ENCODE assay signal across 17 cellular contexts in genomic region chr13:51147732-51148131, GRCh38. TPM values are rescaled to one million over a fixed set of nuclear protein-coding genes. Genes with fewer than 3 reads are reported as not detected.
A peak's percentile ranks its signal among the peaks of the same experiment; 100 is the strongest.
DNase-seq lines count a peak whose midpoint lies in the region; ATAC-seq and TF ChIP-seq lines count a peak whose summit lies in the region.
"Had no signal": no experiment of that assay in that cellular context is flagged by ENCODE, and none has a peak within 500 bp of the region (broad histone marks: within the 10 kb centered on the region; RNA-seq: fewer than 3 reads in every experiment).

No MANE protein-coding gene starts in this region.

- H4K20me1 ChIP-seq in IMR-90 (ENCODE audit: insufficient read depth, low read length): no peaks in the 10 kb centered on the region

- no peak overlapping the region for H4K91ac ChIP-seq in IMR-90 (ENCODE audit: insufficient read depth, low read depth, low read length)
- H4K91ac ChIP-seq in trophoblast cell (ENCODE audit: low read depth, low read length): no peak overlapping the region

- H2BK5ac ChIP-seq in IMR-90 (ENCODE audit: low read depth, low read length, poor library complexity, severe bottlenecking): no peak overlapping the region
- no peak overlapping the region for H2BK5ac ChIP-seq in trophoblast cell (ENCODE audit: low read depth, low read length, poor library complexity)

- H2AK5ac ChIP-seq in IMR-90 (ENCODE audit: low read depth, low read length) (no peak overlapping the region), trophoblast cell (ENCODE audit: low read length) (no peak overlapping the region)

- TF ChIP-seq POLR2A in IMR-90 (IDR thresholded peaks at IDR 0.05; ENCODE audit: low read depth, low read length) (no peak), tibial nerve (IDR thresholded peaks at IDR 0.05) (no peak)

- no peaks in the 10 kb centered on the region for H3K4me1 Mint-ChIP-seq in CD4-positive, alpha-beta T cell (ENCODE audit: low read depth)
- H3K4me1 Mint-ChIP-seq: CD4-positive, alpha-beta memory T cell had no signal

- H2BK120ac ChIP-seq in IMR-90 (ENCODE audit: low read depth, low read length) (no peak overlapping the region), trophoblast cell (ENCODE audit: insufficient read depth, low read length, poor library complexity) (no peak overlapping the region)

- H3K4me3 Mint-ChIP-seq in CD4-positive, alpha-beta T cell: no peak overlapping the region
- H3K4me3 Mint-ChIP-seq: CD4-positive, alpha-beta memory T cell had no signal

- H3K27me3 Mint-ChIP-seq in CD4-positive, alpha-beta T cell: peaks cover 15% of the 10 kb centered on the region

- no peak for DNase-seq in CD4-positive, alpha-beta T cell
- DNase-seq in IMR-90 (no peak), ecto neural progenitor cell (ENCODE audit: low spot score) (peak; percentile 13), lower lobe of right lung (no peak), G401 (ENCODE audit: low spot score) (no peak), tibial nerve (ENCODE audit: low spot score in 2 of 2) (no peak), trophoblast cell (no peak)
- DNase-seq: Calu3, NCI-H187, NCI-H510A, SJCRH30 had no signal

- no peak overlapping the region for H2BK20ac ChIP-seq in IMR-90 (ENCODE audit: low read depth, low read length)

- H4K12ac ChIP-seq in trophoblast cell (ENCODE audit: low read depth, low read length): no peak overlapping the region

- no peak for ATAC-seq in CD4-positive, alpha-beta T cell (ENCODE audit: poor library complexity)
- ATAC-seq in IMR-90 (ENCODE audit: low read depth) (no peak), lower lobe of right lung (peak; percentile 16 to 18), GM19455 (IDR thresholded peaks at IDR 0.05; ENCODE audit: unreplicated experiment) (no peak)
- ATAC-seq: GM12878 had no signal

- no peaks in the 10 kb centered on the region for H3K79me2 ChIP-seq in trophoblast cell (ENCODE audit: control insufficient read depth, insufficient read depth, low read length, poor library complexity)

- H3K27ac ChIP-seq in CD4-positive, alpha-beta T cell (ENCODE audit: low read depth, low read length): no peak overlapping the region
- H3K27ac ChIP-seq in IMR-90 (ENCODE audit: insufficient read depth, low read length): no peak overlapping the region
- no peak overlapping the region for H3K27ac ChIP-seq in lower lobe of right lung
- no peak overlapping the region for H3K27ac ChIP-seq in tibial nerve
- H3K27ac ChIP-seq in trophoblast cell (ENCODE audit: low read depth, low read length): no peak overlapping the region
- H3K27ac ChIP-seq: SJCRH30 had no signal

- in situ Hi-C loops in IMR-90 (cut with MboI; ENCODE audit: low sequenced_read_pairs) (loop anchor here (25.0 kb wide), 1 partner anchor 965 kb away; no protein-coding TSS in a partner anchor), G401 (cut with HindIII; ENCODE audit: low sequenced_read_pairs) (no loop called here)

- WGBS in IMR-90 (ENCODE audit: extremely low coverage in 2 of 2, insufficient read length in 1 of 2), 2 experiments: no CpG with 5 or more reads among the region's 7 CpGs
- 63 to 73% methylated on average over 7 of the region's 7 CpGs for WGBS in tibial nerve, 2 donors
- WGBS in trophoblast cell (ENCODE audit: extremely low coverage, insufficient coverage, insufficient read length): no CpG with 5 or more reads among the region's 7 CpGs

- H3K14ac ChIP-seq in IMR-90 (replicated peaks; ENCODE audit: low read depth, low read length): no peak overlapping the region
- no peak overlapping the region for H3K14ac ChIP-seq in trophoblast cell (ENCODE audit: low read length)

- H2AK9ac ChIP-seq in IMR-90 (replicated peaks; ENCODE audit: low read depth, low read length, poor library complexity): no peak overlapping the region

- H3K18ac ChIP-seq in IMR-90 (ENCODE audit: low read depth, low read length) (no peak overlapping the region), trophoblast cell (ENCODE audit: low read length) (no peak overlapping the region)

- no TSS peak for BruUV-seq in IMR-90 (replicated peaks; lab: Mats Ljungman, UMichigan)

- no peak for TF ChIP-seq CTCF in CD4-positive, alpha-beta T cell (IDR thresholded peaks at IDR 0.05)
- TF ChIP-seq CTCF in IMR-90 (conservative IDR thresholded peaks at IDR 0.05; ENCODE audit: low read depth, low read length): no peak
- no peak for TF ChIP-seq CTCF in lower lobe of right lung (IDR thresholded peaks at IDR 0.05)
- no peak for TF ChIP-seq CTCF in tibial nerve (IDR thresholded peaks at IDR 0.05)

- H4K5ac ChIP-seq in IMR-90 (ENCODE audit: low read depth, low read length): no peak overlapping the region

- H3K4me1 ChIP-seq in IMR-90 (ENCODE audit: control insufficient read depth, insufficient read depth, low read length): no peaks in the 10 kb centered on the region
- no peaks in the 10 kb centered on the region for H3K4me1 ChIP-seq in lower lobe of right lung
- peaks cover 0 to 13% (median 0%) of the 10 kb centered on the region in 4 donors for H3K4me1 ChIP-seq in tibial nerve
- H3K4me1 ChIP-seq in trophoblast cell (ENCODE audit: control insufficient read depth in 1 of 2, insufficient read depth in 2 of 2, low read length in 2 of 2): no peaks in the 10 kb centered on the region
- H3K4me1 ChIP-seq: SJCRH30 had no signal

- POLR2A ChIA-PET in CD4-positive, alpha-beta T cell (lab: Charles Lee): no interaction called here
- POLR2A ChIA-PET in IMR-90 (lab: Charles Lee; ENCODE audit: unreplicated experiment): no interaction called here

- no peak for TF ChIP-seq RAD21 in IMR-90 (IDR thresholded peaks at IDR 0.05; ENCODE audit: low read length)

- H3K9ac ChIP-seq in IMR-90 (ENCODE audit: low read depth, low read length) (no peak overlapping the region), trophoblast cell (ENCODE audit: low read length) (no peak overlapping the region)

- H4K8ac ChIP-seq in IMR-90 (ENCODE audit: low read depth in 2 of 2, low read length in 2 of 2): no peak overlapping the region
- no peak overlapping the region for H4K8ac ChIP-seq in trophoblast cell (ENCODE audit: low read depth, low read length)

- H3K9me3 Mint-ChIP-seq in CD4-positive, alpha-beta T cell: no peaks in the 10 kb centered on the region

- H3K4me2 ChIP-seq in IMR-90 (ENCODE audit: low read depth, low read length) (no peak overlapping the region), trophoblast cell (ENCODE audit: low read length) (no peak overlapping the region)

- dilution Hi-C loops in IMR-90 (cut with HindIII; ENCODE audit: low sequenced_read_pairs, unreplicated experiment): no loop called here

- H3K23ac ChIP-seq in IMR-90 (ENCODE audit: low read depth, low read length): no peak overlapping the region
- H3K23ac ChIP-seq in trophoblast cell (ENCODE audit: low read length): no peak overlapping the region

- intact Hi-C loops in CD4-positive, alpha-beta T cell (cut with DNase I, micrococcal nuclease): no loop called here
- intact Hi-C loops in IMR-90 (cut with micrococcal nuclease): loop anchor here (2.0 kb wide), 1 partner anchor 75 kb away; the partner anchor contains the start of gene FAM124A
- intact Hi-C loops in lower lobe of right lung (cut with DNase I): no loop called here

- H3K9me3 ChIP-seq in CD4-positive, alpha-beta T cell (ENCODE audit: control insufficient read depth, low read length): peaks cover 9% of the 10 kb centered on the region
- H3K9me3 ChIP-seq in IMR-90 (ENCODE audit: control insufficient read depth, insufficient read depth, low read length) (no peaks in the 10 kb centered on the region), lower lobe of right lung (no peaks in the 10 kb centered on the region), tibial nerve (no peaks in the 10 kb centered on the region), trophoblast cell (ENCODE audit: insufficient read depth, low read depth, low read length) (no peaks in the 10 kb centered on the region)
- H3K9me3 ChIP-seq: SJCRH30 had no signal

- H3K36me3 ChIP-seq in IMR-90 (ENCODE audit: control insufficient read depth, insufficient read depth, low read length) (no peaks in the 10 kb centered on the region), lower lobe of right lung (no peaks in the 10 kb centered on the region), tibial nerve (no peaks in the 10 kb centered on the region), trophoblast cell (ENCODE audit: control insufficient read depth in 1 of 2, insufficient read depth in 2 of 2, low read length in 2 of 2) (no peaks in the 10 kb centered on the region)
- H3K36me3 ChIP-seq: SJCRH30 had no signal

- H3K9me1 ChIP-seq in IMR-90 (ENCODE audit: insufficient read depth, low read length): no peaks in the 10 kb centered on the region

- H3K4me3 ChIP-seq in IMR-90 (ENCODE audit: insufficient read depth, low read depth, low read length) (no peak overlapping the region), lower lobe of right lung (no peak overlapping the region), tibial nerve (no peak overlapping the region), trophoblast cell (ENCODE audit: low read depth, low read length) (no peak overlapping the region)
- H3K4me3 ChIP-seq: GM12878, SJCRH30 had no signal

- H3K27ac Mint-ChIP-seq in CD4-positive, alpha-beta T cell: peak overlapping the region; percentile 47

- H3K79me1 ChIP-seq in IMR-90 (ENCODE audit: low read depth in 1 of 2, low read length in 2 of 2) (no peaks in the 10 kb centered on the region), trophoblast cell (ENCODE audit: low read length) (no peaks in the 10 kb centered on the region)

- H3K56ac ChIP-seq in IMR-90 (ENCODE audit: extremely low read depth, insufficient read depth, low read length): no peak overlapping the region

- H2AFZ ChIP-seq in IMR-90 (replicated peaks; ENCODE audit: low read length, poor library complexity) (peak overlapping the region; percentile 7), trophoblast cell (ENCODE audit: insufficient read depth, low read length, poor library complexity) (no peak overlapping the region)

- no peak overlapping the region for H2BK15ac ChIP-seq in IMR-90 (ENCODE audit: low read depth, low read length)

- no peak for TF ChIP-seq EP300 in tibial nerve (IDR thresholded peaks at IDR 0.05)

- no peak overlapping the region for H2BK12ac ChIP-seq in trophoblast cell (ENCODE audit: low read length)

- no peak overlapping the region for H3K4ac ChIP-seq in IMR-90 (ENCODE audit: low read depth, low read length)
- H3K4ac ChIP-seq in trophoblast cell (ENCODE audit: low read depth, low read length): no peak overlapping the region

- peaks cover 7% of the 10 kb centered on the region for H3K27me3 ChIP-seq in CD4-positive, alpha-beta T cell (ENCODE audit: control insufficient read depth, insufficient read depth, low read length)
- H3K27me3 ChIP-seq in IMR-90 (ENCODE audit: control insufficient read depth, insufficient read depth, low read length) (peaks cover 24% of the 10 kb centered on the region), lower lobe of right lung (ENCODE audit: low read depth) (no peaks in the 10 kb centered on the region), tibial nerve (no peaks in the 10 kb centered on the region), trophoblast cell (ENCODE audit: insufficient read depth, low read length) (no peaks in the 10 kb centered on the region)

- CTCF ChIA-PET in CD4-positive, alpha-beta T cell (lab: Charles Lee): no interaction called here
- CTCF ChIA-PET in IMR-90 (lab: Yijun Ruan, JAX): no interaction called here

- no peaks in the 10 kb centered on the region for H3K36me3 Mint-ChIP-seq in CD4-positive, alpha-beta T cell (ENCODE audit: low read depth)
- H3K36me3 Mint-ChIP-seq: CD4-positive, alpha-beta memory T cell had no signal

RNA-seq across cellular contexts. Expression of gene C13orf42, which starts 36.7 kb away (rescaled TPM):
- total RNA-seq in CD4-positive, alpha-beta T cell: not detected
- total RNA-seq in IMR-90 (2012; rRNA removed): not detected in 2 replicates
- polyA plus RNA-seq in IMR-90 (2012; rRNA removed): not detected in 2 replicates
- not detected in 2 replicates for polyA plus RNA-seq in IMR-90 (2012; cell fraction: cytosol; rRNA removed)
- not detected in 2 replicates for polyA plus RNA-seq in IMR-90 (2012; cell fraction: nucleus; rRNA removed; ENCODE audit: low replicate concordance)
- total RNA-seq in lower lobe of right lung: not detected
- not detected in 2 replicates for total RNA-seq in G401 (2014; rRNA removed; shearing (Covaris generic))
- total RNA-seq in tibial nerve: not detected
- polyA plus RNA-seq in trophoblast cell (2013): 0.04 TPM in 2 replicates
- total RNA-seq: Calu3; CD4-positive, alpha-beta memory T cell; GM12878; H4; M059J; SJCRH30 had no signal
- polyA plus RNA-seq: BJ; CD4-positive, alpha-beta memory T cell; GM12878 had no signal

Comparison
In these comparisons a context has a peak if more than half of its experiments do, and no peak if none do; other contexts are left out.
1. ATAC-seq: peak in lower lobe of right lung (2 of 2); none in CD4-positive, alpha-beta T cell (single experiment), IMR-90 (single experiment) and GM19455 (single experiment).